In genomic region chr9:98045234-98046160, GRCh38 we compare ENCODE assay signal across 8 cellular contexts. TPM values are rescaled to one million over a fixed set of nuclear protein-coding genes. Genes with fewer than 3 reads are reported as not detected.
DNase-seq lines count a peak whose midpoint lies in the region; ATAC-seq and TF ChIP-seq lines count a peak whose summit lies in the region.

No MANE protein-coding gene starts in this region.

- TF ChIP-seq CTCF in BE2C (IDR thresholded peaks at IDR 0.05; ENCODE audit: low read depth, low read length): no peak

- H3K4me1 ChIP-seq in BE2C: no peaks in the 10 kb centered on the region

- peak overlapping the region; percentile 90 for H3K27ac Mint-ChIP-seq in T-helper 2 cell treated with Interferon-gamma antibody and Interleukin-4, amounts not matched to agents 5 μg/mL and 100 μg/mL, for 36 hours

- peak overlapping the region; percentile 87 for H3K4me3 Mint-ChIP-seq in T-helper 2 cell treated with Interferon-gamma antibody and Interleukin-4, amounts not matched to agents 5 μg/mL and 100 μg/mL, for 36 hours

- peaks cover 23% of the 10 kb centered on the region for H3K4me1 Mint-ChIP-seq in T-helper 2 cell treated with Interferon-gamma antibody and Interleukin-4, amounts not matched to agents 5 μg/mL and 100 μg/mL, for 36 hours (ENCODE audit: low read depth)

- H3K9me3 ChIP-seq in BE2C: no peaks in the 10 kb centered on the region

- peaks cover 5% of the 10 kb centered on the region for H3K9me3 Mint-ChIP-seq in T-helper 2 cell treated with Interferon-gamma antibody and Interleukin-4, amounts not matched to agents 5 μg/mL and 100 μg/mL, for 36 hours

- no peak overlapping the region for H3K4me3 ChIP-seq in BE2C (ENCODE audit: low read depth, low read length)

- peaks cover 22% of the 10 kb centered on the region for H3K36me3 Mint-ChIP-seq in T-helper 2 cell treated with Interferon-gamma antibody and Interleukin-4, amounts not matched to agents 5 μg/mL and 100 μg/mL, for 36 hours (ENCODE audit: low read depth)

- H3K27me3 Mint-ChIP-seq in T-helper 2 cell treated with Interferon-gamma antibody and Interleukin-4, amounts not matched to agents 5 μg/mL and 100 μg/mL, for 36 hours (ENCODE audit: low read depth): peaks cover 3% of the 10 kb centered on the region

- DNase-seq in CD1c-positive myeloid dendritic cell (ENCODE audit: extremely low spot score): peak; percentile 89
- DNase-seq in T-helper 2 cell treated with Interferon-gamma antibody and Interleukin-4, amounts not matched to agents 5 μg/mL and 100 μg/mL, for 36 hours (ENCODE audit: low spot score): peak; percentile 39
- DNase-seq in globus pallidus (ENCODE audit: low spot score): peak; percentile 22
- DNase-seq in GM19240 (ENCODE audit: insufficient read length, low spot score): no peak
- DNase-seq in BE2C: no peak
- no peak for DNase-seq in DMS79 treated with DMSO at 0.1 percent for 48 hours (lab: John Stamatoyannopoulos, UW)

- H3K36me3 ChIP-seq in BE2C: no peaks in the 10 kb centered on the region

- ATAC-seq in GM19395 (IDR thresholded peaks at IDR 0.05; ENCODE audit: unreplicated experiment) (peak; percentile 90), HG03571 (IDR thresholded peaks at IDR 0.05; ENCODE audit: unreplicated experiment) (peak; percentile 90)

- no peaks in the 10 kb centered on the region for H3K27me3 ChIP-seq in BE2C

RNA-seq across cellular contexts. Expression of gene NANS, which starts 11.0 kb away (rescaled TPM):
- 83.3 TPM for polyA plus RNA-seq in BE2C (2012; ENCODE audit: insufficient read depth, insufficient read length, low read depth)

Comparison
In these comparisons a context has a peak if more than half of its experiments do, and no peak if none do; other contexts are left out.
1. DNase-seq: peak in CD1c-positive myeloid dendritic cell (single experiment), T-helper 2 cell treated with Interferon-gamma antibody and Interleukin-4, amounts not matched to agents 5 μg/mL and 100 μg/mL, for 36 hours (single experiment) and globus pallidus (single experiment); none in GM19240 (single experiment), BE2C (single experiment) and DMS79 treated with DMSO at 0.1 percent for 48 hours (single experiment).